Comparison of ENCODE assay signal across 10 cellular contexts in the genomic region with DNA sequence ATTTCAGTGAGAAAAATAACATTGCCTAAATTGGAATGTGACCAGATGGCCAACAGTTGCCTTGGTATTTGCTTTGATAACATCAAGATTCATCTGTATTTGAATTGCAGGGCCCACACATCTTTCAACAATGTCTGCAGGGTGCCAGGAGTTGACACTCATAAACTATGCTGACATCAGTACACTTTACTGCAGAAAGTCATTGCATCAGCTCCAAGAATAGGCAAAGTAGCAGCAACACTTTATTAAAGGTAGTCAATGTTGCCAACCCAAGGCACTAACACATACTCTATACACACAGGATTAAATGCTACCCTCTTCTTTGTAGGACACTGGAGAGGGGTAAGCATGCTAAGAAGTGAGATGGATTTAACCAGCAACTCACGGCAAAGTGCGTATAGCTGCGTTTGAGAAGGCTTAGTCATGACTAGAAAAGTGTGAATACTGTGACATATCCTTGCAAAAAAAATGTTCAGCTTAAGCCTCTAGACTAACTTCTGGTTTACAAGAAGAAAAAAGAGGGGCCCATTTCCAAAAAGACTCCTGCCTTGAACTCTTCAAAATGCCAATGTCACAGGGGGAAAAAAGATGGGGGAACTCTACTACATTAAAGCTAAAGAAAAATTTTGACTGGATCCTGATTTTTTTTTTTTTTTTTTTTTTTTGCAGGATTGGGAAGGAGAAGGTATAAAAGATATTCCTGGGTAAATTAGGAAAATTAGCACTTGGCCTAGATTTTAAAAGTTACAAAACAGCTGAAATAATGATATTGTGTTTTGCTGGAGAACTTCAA. TPM values are rescaled to one million over a fixed set of nuclear protein-coding genes. Genes with fewer than 3 reads are reported as not detected.
DNase-seq lines count a peak whose midpoint lies in the region; ATAC-seq and TF ChIP-seq lines count a peak whose summit lies in the region.
"Had no signal": no experiment of that assay in that cellular context is flagged by ENCODE, and none has a peak within 500 bp of the region (broad histone marks: within the 10 kb centered on the region; RNA-seq: fewer than 3 reads in every experiment).

No MANE protein-coding gene starts in this region.

- no peak overlapping the region for H4K8ac ChIP-seq in mesenchymal stem cell (ENCODE audit: low read length)

- peak; percentile 94 for DNase-seq in AG09309 (ENCODE audit: low read depth)
- DNase-seq in HEK293T (ENCODE audit: extremely low spot score) = peak; percentile 57
- DNase-seq in activated naive CD8-positive, alpha-beta T cell treated with anti-CD3 and anti-CD28 coated beads for 36 hours = no peak
- peak; percentile 64 for DNase-seq in mesenchymal stem cell
- no peak for DNase-seq in SJCRH30
- no peak for DNase-seq in NCI-H2171 (lab: John Stamatoyannopoulos, UW)
- DNase-seq: left colon, upper lobe of left lung had no signal

- H3K36me3 Mint-ChIP-seq in activated naive CD8-positive, alpha-beta T cell treated with anti-CD3 and anti-CD28 coated beads for 36 hours = peaks cover 7% of the 10 kb centered on the region

- H2BK5ac ChIP-seq in mesenchymal stem cell (ENCODE audit: low read depth, low read length, poor library complexity, severe bottlenecking) = no peak overlapping the region

- TF ChIP-seq CTCF in AG09309 (IDR thresholded peaks at IDR 0.05; ENCODE audit: control insufficient read depth, insufficient read depth, low read depth, low read length, missing control alignments) = no peak

- H3K27me3 ChIP-seq in mesenchymal stem cell (ENCODE audit: control insufficient read depth in 1 of 2, insufficient read depth in 1 of 2, low read length in 2 of 2) (no peaks in the 10 kb centered on the region), SJCRH30 (no peaks in the 10 kb centered on the region)
- H3K27me3 ChIP-seq: upper lobe of left lung had no signal

- H3K27ac Mint-ChIP-seq in activated naive CD8-positive, alpha-beta T cell treated with anti-CD3 and anti-CD28 coated beads for 36 hours = peak overlapping the region; percentile 12

- H2AFZ ChIP-seq in mesenchymal stem cell (ENCODE audit: low read depth, low read length) = no peak overlapping the region

- no peaks in the 10 kb centered on the region for H3K9me3 Mint-ChIP-seq in activated naive CD8-positive, alpha-beta T cell treated with anti-CD3 and anti-CD28 coated beads for 36 hours

- H3K36me3 ChIP-seq in mesenchymal stem cell (ENCODE audit: control insufficient read depth in 1 of 2, insufficient read depth in 2 of 2, low read depth in 1 of 2, low read length in 2 of 2) = no peaks in the 10 kb centered on the region
- H3K36me3 ChIP-seq in SJCRH30 = no peaks in the 10 kb centered on the region
- H3K36me3 ChIP-seq: upper lobe of left lung had no signal

- peaks cover 2% of the 10 kb centered on the region for H3K79me1 ChIP-seq in mesenchymal stem cell (replicated peaks; ENCODE audit: low read length, poor library complexity, severe bottlenecking)

- POLR2A ChIA-PET in HEK293T (lab: Yijun Ruan, JAX) = interaction anchor here (0.6 to 1.2 kb wide), 5 partner anchors 11 to 131 kb away, joined by 3 to 4 read pairs (median 4); a partner anchor contains a TSS

- H3K27ac ChIP-seq in mesenchymal stem cell (ENCODE audit: low read length, poor library complexity, severe bottlenecking) (peak overlapping the region; percentile 58), SJCRH30 (no peak overlapping the region)

- no peak overlapping the region for H2BK12ac ChIP-seq in mesenchymal stem cell (ENCODE audit: low read length in 2 of 2)

- WGBS in mesenchymal stem cell = 55% methylated on average over 3 of the region's 3 CpGs

- no peak overlapping the region for H3K18ac ChIP-seq in mesenchymal stem cell (ENCODE audit: low read depth in 1 of 2, low read length in 2 of 2)

- CTCF ChIA-PET in HEK293T (lab: Yijun Ruan, JAX) = interaction anchor here (0.6 to 0.7 kb wide), 2 partner anchors 21 to 124 kb away, joined by 3 to 8 read pairs; no protein-coding TSS in a partner anchor

- H2AK5ac ChIP-seq in mesenchymal stem cell (ENCODE audit: low read length, severe bottlenecking) = no peak overlapping the region

- H3K4me3 ChIP-seq in AG09309 (ENCODE audit: control insufficient read depth, low read depth, low read length) = no peak overlapping the region
- H3K4me3 ChIP-seq in mesenchymal stem cell (ENCODE audit: insufficient read depth in 1 of 2, low read depth in 1 of 2, low read length in 2 of 2) = no peak overlapping the region
- no peak overlapping the region for H3K4me3 ChIP-seq in SJCRH30

- H4K91ac ChIP-seq in mesenchymal stem cell (ENCODE audit: low read length) = no peak overlapping the region

- no peak overlapping the region for H2BK120ac ChIP-seq in mesenchymal stem cell (ENCODE audit: low read depth, low read length)

- H3K4me3 Mint-ChIP-seq in activated naive CD8-positive, alpha-beta T cell treated with anti-CD3 and anti-CD28 coated beads for 36 hours = peak overlapping the region; percentile 98

- no peaks in the 10 kb centered on the region for H3K9me3 ChIP-seq in mesenchymal stem cell (ENCODE audit: control insufficient read depth, low read length)
- no peaks in the 10 kb centered on the region for H3K9me3 ChIP-seq in SJCRH30 (replicated peaks)
- H3K9me3 ChIP-seq: upper lobe of left lung had no signal

- no peak overlapping the region for H3K14ac ChIP-seq in mesenchymal stem cell (ENCODE audit: low read length in 2 of 2)

- peaks cover 18% of the 10 kb centered on the region for H3K4me1 Mint-ChIP-seq in activated naive CD8-positive, alpha-beta T cell treated with anti-CD3 and anti-CD28 coated beads for 36 hours

- H3K23ac ChIP-seq in mesenchymal stem cell (ENCODE audit: low read length in 2 of 2) = no peak overlapping the region

- H2BK15ac ChIP-seq in mesenchymal stem cell (ENCODE audit: low read depth, poor library complexity, severe bottlenecking) = no peak overlapping the region

- no peak for ATAC-seq in GM18511 (IDR thresholded peaks at IDR 0.05; ENCODE audit: unreplicated experiment)
- no peak for ATAC-seq in HG03460 (IDR thresholded peaks at IDR 0.05; ENCODE audit: unreplicated experiment)
- ATAC-seq: left colon had no signal

- H3K4ac ChIP-seq in mesenchymal stem cell (ENCODE audit: low read depth in 1 of 2, low read length in 2 of 2) = no peak overlapping the region

- no peak overlapping the region for H3K4me2 ChIP-seq in mesenchymal stem cell (ENCODE audit: low read length, poor library complexity, severe bottlenecking)

- H3K4me1 ChIP-seq in mesenchymal stem cell (ENCODE audit: control insufficient read depth, insufficient read depth, low read depth, low read length) = peaks cover 6% of the 10 kb centered on the region
- H3K4me1 ChIP-seq in SJCRH30 = peaks cover 22% of the 10 kb centered on the region

- H3K9ac ChIP-seq in mesenchymal stem cell (ENCODE audit: low read length) = peak overlapping the region; percentile 98

- no peaks in the 10 kb centered on the region for H3K27me3 Mint-ChIP-seq in activated naive CD8-positive, alpha-beta T cell treated with anti-CD3 and anti-CD28 coated beads for 36 hours

TF ChIP-seq in HEK293T, 16 proteins besides CTCF, POLR2A, EP300 and RAD21:
- TF ChIP-seq ZNF384 (IDR thresholded peaks at IDR 0.05) = peak; percentile 67; the same call in 1 of the 2 replicates
- TF ChIP-seq FOXK2 (IDR thresholded peaks at IDR 0.05) = no peak
- no peak for TF ChIP-seq SP1 (IDR thresholded peaks at IDR 0.05)
- TF ChIP-seq ELF4 (IDR thresholded peaks at IDR 0.05) = no peak
- TF ChIP-seq FOXA1 (IDR thresholded peaks at IDR 0.05) = no peak
- no peak for TF ChIP-seq BHLHE40 (IDR thresholded peaks at IDR 0.05; ENCODE audit: borderline replicate concordance)
- no peak for TF ChIP-seq SUZ12 (IDR thresholded peaks at IDR 0.05)
- no peak for TF ChIP-seq L3MBTL2 (conservative IDR thresholded peaks at IDR 0.05)
- TF ChIP-seq HDGF (IDR thresholded peaks at IDR 0.05; ENCODE audit: borderline replicate concordance) = no peak
- peak; percentile 95 for TF ChIP-seq CTBP1 (IDR thresholded peaks at IDR 0.05; ENCODE audit: borderline replicate concordance)
- no peak for TF ChIP-seq NFRKB (IDR thresholded peaks at IDR 0.05)
- TF ChIP-seq, protein P1, sequence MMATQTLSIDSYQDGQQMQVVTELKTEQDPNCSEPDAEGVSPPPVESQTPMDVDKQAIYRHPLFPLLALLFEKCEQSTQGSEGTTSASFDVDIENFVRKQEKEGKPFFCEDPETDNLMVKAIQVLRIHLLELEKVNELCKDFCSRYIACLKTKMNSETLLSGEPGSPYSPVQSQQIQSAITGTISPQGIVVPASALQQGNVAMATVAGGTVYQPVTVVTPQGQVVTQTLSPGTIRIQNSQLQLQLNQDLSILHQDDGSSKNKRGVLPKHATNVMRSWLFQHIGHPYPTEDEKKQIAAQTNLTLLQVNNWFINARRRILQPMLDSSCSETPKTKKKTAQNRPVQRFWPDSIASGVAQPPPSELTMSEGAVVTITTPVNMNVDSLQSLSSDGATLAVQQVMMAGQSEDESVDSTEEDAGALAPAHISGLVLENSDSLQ (IDR thresholded peaks at IDR 0.05) = peak; percentile 90
- peak; percentile 44; the same call in 1 of the 2 replicates for TF ChIP-seq LEF1 (IDR thresholded peaks at IDR 0.05; ENCODE audit: borderline replicate concordance)
- peak; percentile 80; the same call in 1 of the 2 replicates for TF ChIP-seq ARNT (IDR thresholded peaks at IDR 0.05)
- no peak for TF ChIP-seq TARDBP (IDR thresholded peaks at IDR 0.05)
- no peak for TF ChIP-seq FOXM1 (IDR thresholded peaks at IDR 0.05; ENCODE audit: borderline replicate concordance)

RNA-seq across cellular contexts. Expression of a gene that starts 2.2 kb away (rescaled TPM):
- total RNA-seq in activated naive CD8-positive, alpha-beta T cell treated with anti-CD3 and anti-CD28 coated beads for 36 hours = 10 to 100 TPM; 35.6 to 37.1 TPM
- 42.1 TPM for polyA plus RNA-seq in mesenchymal stem cell (2013, experiment 1 of 2)
- polyA plus RNA-seq in mesenchymal stem cell (2013, experiment 2 of 2) = 44.6 TPM
- 45.0 and 57.0 TPM in 2 replicates for total RNA-seq in SJCRH30 (2014; rRNA removed; shearing (Covaris generic))

RNA-seq across cellular contexts. Expression of a gene that starts 2.7 kb away (rescaled TPM):
- 10 to 100 TPM; 45.1 to 46.1 TPM for total RNA-seq in activated naive CD8-positive, alpha-beta T cell treated with anti-CD3 and anti-CD28 coated beads for 36 hours
- polyA plus RNA-seq in mesenchymal stem cell (2013, experiment 1 of 2) = 35.4 TPM
- polyA plus RNA-seq in mesenchymal stem cell (2013, experiment 2 of 2) = 37.1 TPM
- total RNA-seq in SJCRH30 (2014; rRNA removed; shearing (Covaris generic)) = 27.1 and 29.0 TPM in 2 replicates

RNA-seq across cellular contexts. Expression of a gene that starts 45.0 kb away (rescaled TPM):
- 100 to 1,000 TPM; 125 TPM for total RNA-seq in activated naive CD8-positive, alpha-beta T cell treated with anti-CD3 and anti-CD28 coated beads for 36 hours
- polyA plus RNA-seq in mesenchymal stem cell (2013, experiment 1 of 2) = 35.1 TPM
- polyA plus RNA-seq in mesenchymal stem cell (2013, experiment 2 of 2) = 36.7 TPM
- 55.0 and 60.9 TPM in 2 replicates for total RNA-seq in SJCRH30 (2014; rRNA removed; shearing (Covaris generic))

Comparison
In these comparisons a context has a peak if more than half of its experiments do, and no peak if none do; other contexts are left out.
1. DNase-seq: peak in AG09309 (single experiment), HEK293T (single experiment) and mesenchymal stem cell (single experiment); none in activated naive CD8-positive, alpha-beta T cell treated with anti-CD3 and anti-CD28 coated beads for 36 hours (single experiment), SJCRH30 (0 of 2) and NCI-H2171 (single experiment).